Comparison of ENCODE assay signal across 24 cellular contexts in the genomic region with DNA sequence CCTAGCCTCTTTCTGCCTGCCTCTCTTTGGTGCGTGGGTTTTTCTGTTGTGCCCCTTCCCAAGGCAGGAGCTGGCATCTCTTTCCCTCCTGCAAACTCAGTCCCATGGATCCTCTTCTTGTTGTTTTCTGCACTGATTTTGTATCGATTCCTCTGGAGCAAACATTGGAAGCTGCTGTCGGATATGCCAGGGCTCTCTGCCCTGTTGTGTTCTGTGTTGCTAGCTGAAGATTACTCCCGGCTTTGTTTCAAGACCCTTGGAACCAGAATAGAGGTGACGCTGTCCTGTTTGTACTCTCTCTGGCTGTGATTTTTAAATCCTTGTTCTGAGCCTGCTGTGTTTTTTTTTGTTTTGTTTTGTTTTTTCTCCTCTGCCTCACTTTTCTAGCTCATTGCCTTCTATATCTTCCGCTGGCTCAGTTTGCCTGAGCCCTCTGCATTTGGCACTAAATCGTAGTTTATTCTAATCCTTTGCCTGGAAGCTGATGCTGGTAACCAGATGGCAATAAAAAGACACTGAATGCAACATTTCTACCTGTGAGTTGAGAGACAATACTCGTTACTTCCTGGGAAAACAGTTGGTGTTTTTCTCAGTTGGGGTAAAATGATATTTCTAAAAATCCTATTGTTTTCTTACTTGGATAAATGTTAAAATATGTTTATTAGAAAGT.
"Had no signal": no experiment of that assay in that cellular context is flagged by ENCODE, and none has a peak within 500 bp of the region (broad histone marks: within the 10 kb centered on the region; RNA-seq: fewer than 3 reads in every experiment).

No MANE protein-coding gene starts in this region.

- H3K4me3 Mint-ChIP-seq: activated naive CD4-positive, alpha-beta T cell treated with anti-CD3 and anti-CD28 coated beads for 36 hours; activated naive CD8-positive, alpha-beta T cell treated with anti-CD3 and anti-CD28 coated beads, Interleukin-2, amount 10 ng/mL, durations not matched to agents 7 days and 5 days; activated T-helper 1 cell treated with anti-CD3 and anti-CD28 coated beads, Interleukin-12 subunit alpha, Interleukin-12 subunit beta, Interleukin-2, Interleukin-4 antibody, amounts not matched to agents 30 ng/mL and 10 ng/mL and 1 ng/mL, durations not matched to agents 14 hours and 24 hours and 36 hours; dendritic cell treated with granulocyte-macrophage colony-stimulating factor and Interleukin-4, amounts not matched to agents 40 ng/mL and 50 ng/mL, for 4 days; T-helper 17 cell had no signal

- H3K27ac ChIP-seq: ascending aorta, brain microvascular endothelial cell, esophagus squamous epithelium, heart right ventricle, left ventricle myocardium inferior, parathyroid adenoma, tibial nerve had no signal

- H3K27me3 ChIP-seq: ascending aorta, brain microvascular endothelial cell, esophagus squamous epithelium, heart right ventricle, tibial nerve had no signal

- H3K27ac Mint-ChIP-seq: activated naive CD4-positive, alpha-beta T cell treated with anti-CD3 and anti-CD28 coated beads for 36 hours; activated naive CD8-positive, alpha-beta T cell treated with anti-CD3 and anti-CD28 coated beads, Interleukin-2, amount 10 ng/mL, durations not matched to agents 7 days and 5 days; activated T-helper 1 cell treated with anti-CD3 and anti-CD28 coated beads, Interleukin-12 subunit alpha, Interleukin-12 subunit beta, Interleukin-2, Interleukin-4 antibody, amounts not matched to agents 30 ng/mL and 10 ng/mL and 1 ng/mL, durations not matched to agents 14 hours and 24 hours and 36 hours; dendritic cell treated with granulocyte-macrophage colony-stimulating factor and Interleukin-4, amounts not matched to agents 40 ng/mL and 50 ng/mL, for 4 days; T-helper 17 cell had no signal

- H3K27me3 Mint-ChIP-seq: activated naive CD8-positive, alpha-beta T cell treated with anti-CD3 and anti-CD28 coated beads, Interleukin-2, amount 10 ng/mL, durations not matched to agents 7 days and 5 days; dendritic cell treated with granulocyte-macrophage colony-stimulating factor and Interleukin-4, amounts not matched to agents 40 ng/mL and 50 ng/mL, for 4 days; T-helper 17 cell had no signal

- H2AFZ ChIP-seq: parathyroid adenoma had no signal

- H3K36me3 ChIP-seq: ascending aorta had no signal

- DNase-seq: activated CD4-positive, CD25-positive, alpha-beta regulatory T cell treated with anti-CD3 and anti-CD28 coated beads, Interleukin-2, amount 50 U/mL, for 72 hours; activated effector memory CD4-positive, alpha-beta T cell treated with anti-CD3 and anti-CD28 coated beads, Interleukin-2, amount 50 U/mL, for 16 hours; activated naive CD4-positive, alpha-beta T cell treated with anti-CD3 and anti-CD28 coated beads for 36 hours; activated naive CD8-positive, alpha-beta T cell treated with anti-CD3 and anti-CD28 coated beads, Interleukin-2, amount 10 ng/mL, durations not matched to agents 7 days and 5 days; activated T-cell treated with anti-CD3 and anti-CD28 coated beads for 4 hours; brain microvascular endothelial cell; esophagus squamous epithelium; foreskin melanocyte; heart right ventricle; left ventricle myocardium inferior; mesendoderm; nucleus accumbens; right cardiac atrium; stimulated activated CD4-positive, alpha-beta T cell treated with anti-CD3 and anti-CD28 coated beads, Interleukin-2, amount 100 ng/mL, for 48 hours; stimulated activated naive CD4-positive, alpha-beta T cell treated with Interleukin-2 at 50 U/mL for 16 hours; T-helper 17 cell; T1000 had no signal

- H3K4me3 ChIP-seq: ascending aorta, esophagus squamous epithelium, heart right ventricle, left ventricle myocardium inferior, lung, tibial nerve had no signal

- H3K4me1 ChIP-seq: ascending aorta, heart right ventricle, left ventricle myocardium inferior, parathyroid adenoma, tibial nerve had no signal

- ATAC-seq: heart right ventricle, right cardiac atrium, SK-N-SH treated with all-trans-retinoic acid at 6 μM for 48 hours, T-helper 17 cell had no signal

- H3K9me3 ChIP-seq: ascending aorta, esophagus squamous epithelium, tibial nerve had no signal

- H3K9ac ChIP-seq: parathyroid adenoma had no signal

- H3K4me1 Mint-ChIP-seq: T-helper 17 cell had no signal

- H3K79me2 ChIP-seq: parathyroid adenoma had no signal

- H3K9me3 Mint-ChIP-seq: activated naive CD4-positive, alpha-beta T cell treated with anti-CD3 and anti-CD28 coated beads for 36 hours; activated naive CD8-positive, alpha-beta T cell treated with anti-CD3 and anti-CD28 coated beads, Interleukin-2, amount 10 ng/mL, durations not matched to agents 7 days and 5 days had no signal
